18 cellular contexts compared by ENCODE assay signal in the genomic region with DNA sequence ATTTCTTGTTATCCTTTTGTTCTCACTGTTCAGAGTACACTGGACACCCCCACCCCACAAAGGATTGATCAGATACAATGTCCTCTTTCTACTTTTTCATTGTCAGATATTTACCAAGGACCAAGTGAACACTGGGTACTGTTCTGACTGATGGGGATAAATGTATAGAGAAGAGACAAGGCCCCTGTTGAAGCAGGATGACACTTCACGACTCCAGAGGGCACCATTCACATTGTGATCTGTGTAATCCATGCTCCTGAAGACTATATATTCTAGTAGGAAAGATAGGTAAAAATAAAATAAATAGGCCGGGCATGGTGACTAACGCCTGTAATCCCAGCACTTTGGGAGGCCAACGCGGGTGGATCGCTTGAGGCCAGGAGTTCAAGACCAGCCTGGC. TPM values are rescaled to one million over a fixed set of nuclear protein-coding genes. Genes with fewer than 3 reads are reported as not detected.
DNase-seq lines count a peak whose midpoint lies in the region; ATAC-seq, FAIRE-seq and TF ChIP-seq lines count a peak whose summit lies in the region.
"Had no signal": no experiment of that assay in that cellular context is flagged by ENCODE, and none has a peak within 500 bp of the region (broad histone marks: within the 10 kb centered on the region; RNA-seq: fewer than 3 reads in every experiment).

No MANE protein-coding gene starts in this region.

- H4K20me1 ChIP-seq in K562 (replicated peaks; ENCODE audit: control insufficient read depth, insufficient read depth, low read length) = no peaks in the 10 kb centered on the region

- H3K9ac ChIP-seq in K562 (ENCODE audit: insufficient read depth in 1 of 2, low read depth in 2 of 2, low read length in 2 of 2) = no peak overlapping the region

- H3K27ac ChIP-seq in K562 (ENCODE audit: extremely low read depth, low read depth, low read length) = no peak overlapping the region

- H3K36me3 ChIP-seq in K562 (ENCODE audit: control insufficient read depth, insufficient read depth, low read length) = peaks cover 74% of the 10 kb centered on the region
- no peaks in the 10 kb centered on the region for H3K36me3 ChIP-seq in mucosa of descending colon (ENCODE audit: low read depth)

- H3K9me3 ChIP-seq in K562 (replicated peaks; ENCODE audit: control insufficient read depth, insufficient read depth, low read depth, low read length) = no peaks in the 10 kb centered on the region
- H3K9me3 ChIP-seq in mucosa of descending colon = no peaks in the 10 kb centered on the region

- 0 out of 3 replicates have a peak, but pooled peaks have one; percentile 35 for ATAC-seq in K562
- peak; percentile 27 for ATAC-seq in mucosa of descending colon

- no peak overlapping the region for H3K4me2 ChIP-seq in K562 (ENCODE audit: insufficient read depth, low read length)

- H3K27me3 ChIP-seq in K562 (ENCODE audit: control insufficient read depth in 2 of 2, insufficient read depth in 2 of 2, low read length in 2 of 2) = no peaks in the 10 kb centered on the region

- in situ Hi-C loops in K562 (cut with MboI) = no loop called here

- peaks cover 28% of the 10 kb centered on the region for H3K36me3 Mint-ChIP-seq in activated CD4-positive, alpha-beta memory T cell treated with anti-CD3 and anti-CD28 coated beads for 36 hours

- CTCF ChIA-PET in K562 (lab: Yijun Ruan, JAX; ENCODE audit: low intra/inter-chr PET ratio) = interaction anchor here (1.2 kb wide), 1 partner anchor 64 kb away, joined by 7 read pairs; no protein-coding TSS in a partner anchor
- CTCF ChIA-PET in activated CD4-positive, alpha-beta memory T cell treated with anti-CD3 and anti-CD28 coated beads for 36 hours (lab: Charles Lee) = interaction anchor here (1.4 to 1.5 kb wide), 2 partner anchors 11 to 270 kb away, joined by 3 to 7 read pairs; no protein-coding TSS in a partner anchor

- WGBS in K562 (ENCODE audit: insufficient coverage, low coverage, missing lambda C conversion rate) = 89% methylated on average over 6 of the region's 6 CpGs

- no peak for TF ChIP-seq RAD21 in K562 (CRISPR knock-in tag; conservative IDR thresholded peaks at IDR 0.05 in 1 of 2, IDR thresholded peaks at IDR 0.05 in 1 of 2)

- intact Hi-C loops in K562 (cut with micrococcal nuclease) (no loop called here), mucosa of descending colon (cut with DNase I, micrococcal nuclease) (no loop called here)
- intact Hi-C loops in activated CD4-positive, alpha-beta memory T cell treated with anti-CD3 and anti-CD28 coated beads for 36 hours (cut with micrococcal nuclease) = no loop called here

- H3K9me3 Mint-ChIP-seq in activated CD4-positive, alpha-beta memory T cell treated with anti-CD3 and anti-CD28 coated beads for 36 hours = no peaks in the 10 kb centered on the region
- H3K9me3 Mint-ChIP-seq: CD4-positive, alpha-beta T cell; H9 had no signal

- TF ChIP-seq POLR2A in K562 (conservative IDR thresholded peaks at IDR 0.05) = no peak

- POLR2A ChIA-PET in K562 (lab: Yijun Ruan, JAX) = interaction anchor here (0.5 to 1.3 kb wide), 2 partner anchors 13 to 1602 kb away, joined by 3 read pairs; no protein-coding TSS in a partner anchor
- POLR2A ChIA-PET in activated CD4-positive, alpha-beta memory T cell treated with anti-CD3 and anti-CD28 coated beads for 36 hours (lab: Charles Lee) = no interaction called here

- no peak overlapping the region for H3K4me3 ChIP-seq in LNCaP clone FGC (ENCODE audit: low read depth, low read length)
- no peak overlapping the region for H3K4me3 ChIP-seq in K562
- no peak overlapping the region for H3K4me3 ChIP-seq in mucosa of descending colon

- H3K27ac Mint-ChIP-seq in activated CD4-positive, alpha-beta memory T cell treated with anti-CD3 and anti-CD28 coated beads for 36 hours = no peak overlapping the region
- H3K27ac Mint-ChIP-seq: B cell; CD4-positive, alpha-beta T cell; H9 had no signal

- TF ChIP-seq CTCF in D721Med (IDR thresholded peaks at IDR 0.05; ENCODE audit: insufficient read depth, missing control alignments) = peak; percentile 8
- TF ChIP-seq CTCF in LNCaP clone FGC (IDR thresholded peaks at IDR 0.05; ENCODE audit: control insufficient read depth, extremely low read depth, insufficient read depth) = peak; percentile 10; the same call in 1 of the 2 replicates
- TF ChIP-seq CTCF in K562 (IDR thresholded peaks at IDR 0.05 in 2 of 3, conservative IDR thresholded peaks at IDR 0.05 in 1 of 3; ENCODE audit: insufficient read depth in 2 of 3, low read depth in 1 of 3, low read length in 3 of 3) = peak in 1 of 3 experiments; percentile 11; a peak in 1 of 6 replicates
- no peak for TF ChIP-seq CTCF in mucosa of descending colon (IDR thresholded peaks at IDR 0.05)

- no peaks in the 10 kb centered on the region for H3K9me1 ChIP-seq in K562 (ENCODE audit: control insufficient read depth, insufficient read depth, low read length)

- no peaks in the 10 kb centered on the region for H3K79me2 ChIP-seq in K562 (ENCODE audit: control insufficient read depth, insufficient read depth, low read length)

- no peak for TF ChIP-seq EP300 in K562 (IDR thresholded peaks at IDR 0.05; ENCODE audit: low read length)

- H3K4me3 Mint-ChIP-seq in activated CD4-positive, alpha-beta memory T cell treated with anti-CD3 and anti-CD28 coated beads for 36 hours = no peak overlapping the region
- H3K4me3 Mint-ChIP-seq: B cell; CD4-positive, alpha-beta T cell; H9 had no signal

- H3K4me1 ChIP-seq in K562 (replicated peaks in 1 of 2; ENCODE audit: control insufficient read depth in 2 of 2, insufficient read depth in 2 of 2, low read length in 2 of 2) (no peaks in the 10 kb centered on the region), mucosa of descending colon (ENCODE audit: low read depth) (peaks cover 11% of the 10 kb centered on the region)

- no peaks in the 10 kb centered on the region for H3K27me3 Mint-ChIP-seq in activated CD4-positive, alpha-beta memory T cell treated with anti-CD3 and anti-CD28 coated beads for 36 hours
- H3K27me3 Mint-ChIP-seq: B cell; CD4-positive, alpha-beta T cell had no signal

- FAIRE-seq in D721Med (lab: Jason Lieb, UNC) (no peak), K562 (lab: Jason Lieb, UNC) (no peak)
- FAIRE-seq: HTR-8/SVneo, RCC 7860 had no signal

- no peak overlapping the region for H2AFZ ChIP-seq in K562 (ENCODE audit: low read depth, low read length)

- H3K4me1 Mint-ChIP-seq in activated CD4-positive, alpha-beta memory T cell treated with anti-CD3 and anti-CD28 coated beads for 36 hours (ENCODE audit: low read depth) = no peaks in the 10 kb centered on the region
- H3K4me1 Mint-ChIP-seq: B cell, H9 had no signal

- no peak for DNase-seq in D721Med (ENCODE audit: insufficient read length, low spot score)
- no peak for DNase-seq in LNCaP clone FGC (ENCODE audit: low read depth)
- DNase-seq in K562 (ENCODE audit: extremely low read depth in 1 of 4, low spot score in 3 of 4) = no peak
- DNase-seq in mucosa of descending colon = no peak
- DNase-seq in activated CD4-positive, alpha-beta memory T cell treated with anti-CD3 and anti-CD28 coated beads for 36 hours = no peak
- DNase-seq in anterior cingulate cortex (lab: John Stamatoyannopoulos, UW) = no peak
- DNase-seq in activated effector memory CD4-positive, alpha-beta T cell treated with Interleukin-2 at 50 U/mL for 16 hours = no peak
- DNase-seq: CD4-positive, alpha-beta T cell; DMS79 treated with DMSO at 0.1 percent for 48 hours; H9; MV-4-11; NCI-H1930; NCI-H510A; NCI-H774; SHP77 had no signal

- no TSS peak for BruUV-seq in K562 (replicated peaks; lab: Mats Ljungman, UMichigan)

RNA-seq across cellular contexts. Expression of a gene that starts 7.2 kb away (rescaled TPM):
- 11.2 and 13.2 TPM in 2 replicates for total RNA-seq in K562 (2011; cell fraction: chromatin; rRNA removed; ENCODE audit: low replicate concordance)
- 5.3 and 6.4 TPM in 2 replicates for total RNA-seq in K562 (2011; cell fraction: nucleolus; rRNA removed)
- total RNA-seq in K562 (2011; cell fraction: nucleoplasm; rRNA removed) = 6.7 and 10.9 TPM in 2 replicates
- 2.1 and 3.8 TPM in 2 replicates for total RNA-seq in K562 (2014; rRNA removed)
- total RNA-seq in K562 (2014; rRNA removed; fragmentation: Illumina TruSeq; extraction: Trizol) = 2.0 and 2.4 TPM in 2 replicates
- 1.8 and 1.9 TPM in 2 replicates for total RNA-seq in K562 (2015; rRNA removed; fragmentation: Illumina TruSeq; extraction: Trizol)
- total RNA-seq in K562 (2021) = 1.5 and 1.6 TPM in 2 replicates
- 3.5 and 5.5 TPM in 2 replicates for polyA plus RNA-seq in K562 (2011; rRNA removed)
- 0.46 and 2.0 TPM in 2 replicates for polyA plus RNA-seq in K562 (2011; cell fraction: cytosol; rRNA removed)
- polyA plus RNA-seq in K562 (2011; cell fraction: nucleus; rRNA removed) = 21.0 and 26.9 TPM in 2 replicates
- 1.2 and 4.0 TPM in 2 replicates for polyA plus RNA-seq in K562 (2012)
- 1.0 and 1.8 TPM in 2 replicates for polyA plus RNA-seq in K562 (2014; fragmentation: Illumina TruSeq; extraction: Trizol)
- 1 to 10 TPM; 1.9 to 2.0 TPM for polyA plus RNA-seq in K562 (2014; fragmentation: Nextera tagmentation; extraction: Ambion mirVana)
- 3.0 and 3.7 TPM in 2 replicates for polyA plus RNA-seq in K562 (2014; rRNA removed)
- 3.3 and 4.4 TPM in 2 replicates for polyA minus RNA-seq in K562 (2011; rRNA and poly(A)+ RNA removed)
- 2.1 TPM in 1 of 2 replicates, not detected in the other for polyA minus RNA-seq in K562 (2011; cell fraction: cytosol; rRNA and poly(A)+ RNA removed)
- polyA minus RNA-seq in K562 (2011; cell fraction: nucleus; rRNA and poly(A)+ RNA removed) = 6.7 and 11.4 TPM in 2 replicates
- 1 to 10 TPM; 3.2 to 3.9 (median 3.8) TPM for total RNA-seq in mucosa of descending colon
- 1 to 10 TPM; 2.5 to 2.7 TPM for total RNA-seq in activated CD4-positive, alpha-beta memory T cell treated with anti-CD3 and anti-CD28 coated beads for 36 hours

RNA-seq across cellular contexts. Expression of a gene that starts 15.8 kb away (rescaled TPM):
- 37.8 and 39.7 TPM in 2 replicates for total RNA-seq in K562 (2011; cell fraction: chromatin; rRNA removed; ENCODE audit: low replicate concordance)
- 15.2 and 19.1 TPM in 2 replicates for total RNA-seq in K562 (2011; cell fraction: nucleolus; rRNA removed)
- 20.8 and 22.1 TPM in 2 replicates for total RNA-seq in K562 (2011; cell fraction: nucleoplasm; rRNA removed)
- total RNA-seq in K562 (2014; rRNA removed) = 17.7 and 22.7 TPM in 2 replicates
- 26.2 and 26.8 TPM in 2 replicates for total RNA-seq in K562 (2014; rRNA removed; fragmentation: Illumina TruSeq; extraction: Trizol)
- 21.1 and 21.2 TPM in 2 replicates for total RNA-seq in K562 (2015; rRNA removed; fragmentation: Illumina TruSeq; extraction: Trizol)
- 18.4 and 20.9 TPM in 2 replicates for total RNA-seq in K562 (2021)
- polyA plus RNA-seq in K562 (2011; rRNA removed) = 26.0 and 31.1 TPM in 2 replicates
- 22.3 and 24.5 TPM in 2 replicates for polyA plus RNA-seq in K562 (2011; cell fraction: cytosol; rRNA removed)
- 25.8 and 29.2 TPM in 2 replicates for polyA plus RNA-seq in K562 (2011; cell fraction: nucleus; rRNA removed)
- polyA plus RNA-seq in K562 (2012) = 12.0 and 15.4 TPM in 2 replicates
- polyA plus RNA-seq in K562 (2014; fragmentation: Illumina TruSeq; extraction: Trizol) = 18.4 and 22.2 TPM in 2 replicates
- polyA plus RNA-seq in K562 (2014; fragmentation: Nextera tagmentation; extraction: Ambion mirVana) = 10 to 100 TPM; 18.9 to 21.4 TPM
- 16.2 and 17.9 TPM in 2 replicates for polyA plus RNA-seq in K562 (2014; rRNA removed)
- 37.0 and 46.7 TPM in 2 replicates for polyA minus RNA-seq in K562 (2011; rRNA and poly(A)+ RNA removed)
- polyA minus RNA-seq in K562 (2011; cell fraction: cytosol; rRNA and poly(A)+ RNA removed) = 10.2 and 16.4 TPM in 2 replicates
- polyA minus RNA-seq in K562 (2011; cell fraction: nucleus; rRNA and poly(A)+ RNA removed) = 14.7 and 22.3 TPM in 2 replicates
- 10 to 100 TPM; 11.0 to 13.4 (median 12.6) TPM for total RNA-seq in mucosa of descending colon
- 10 to 100 TPM; 10.6 to 12.1 TPM for total RNA-seq in activated CD4-positive, alpha-beta memory T cell treated with anti-CD3 and anti-CD28 coated beads for 36 hours

RNA-seq across cellular contexts. Expression of a gene that starts 19.1 kb away (rescaled TPM):
- total RNA-seq in K562 (2011; cell fraction: chromatin; rRNA removed; ENCODE audit: low replicate concordance) = 67.7 and 181 TPM in 2 replicates
- total RNA-seq in K562 (2011; cell fraction: nucleolus; rRNA removed) = 41.2 and 54.1 TPM in 2 replicates
- 96.7 and 127 TPM in 2 replicates for total RNA-seq in K562 (2011; cell fraction: nucleoplasm; rRNA removed)
- 68.1 and 71.4 TPM in 2 replicates for total RNA-seq in K562 (2014; rRNA removed)
- 63.8 and 65.7 TPM in 2 replicates for total RNA-seq in K562 (2014; rRNA removed; fragmentation: Illumina TruSeq; extraction: Trizol)
- 67.1 and 67.7 TPM in 2 replicates for total RNA-seq in K562 (2015; rRNA removed; fragmentation: Illumina TruSeq; extraction: Trizol)
- total RNA-seq in K562 (2021) = 44.4 and 49.3 TPM in 2 replicates
- polyA plus RNA-seq in K562 (2011; rRNA removed) = 29.9 and 40.1 TPM in 2 replicates
- 9.7 and 18.6 TPM in 2 replicates for polyA plus RNA-seq in K562 (2011; cell fraction: cytosol; rRNA removed)
- polyA plus RNA-seq in K562 (2011; cell fraction: nucleus; rRNA removed) = 30.8 and 40.9 TPM in 2 replicates
- 62.1 and 74.3 TPM in 2 replicates for polyA plus RNA-seq in K562 (2012)
- polyA plus RNA-seq in K562 (2014; fragmentation: Illumina TruSeq; extraction: Trizol) = 48.7 and 63.9 TPM in 2 replicates
- 10 to 100 TPM; 14.8 to 16.7 TPM for polyA plus RNA-seq in K562 (2014; fragmentation: Nextera tagmentation; extraction: Ambion mirVana)
- 74.7 and 77.0 TPM in 2 replicates for polyA plus RNA-seq in K562 (2014; rRNA removed)
- polyA minus RNA-seq in K562 (2011; rRNA and poly(A)+ RNA removed) = 31.1 and 34.9 TPM in 2 replicates
- 15.9 and 17.4 TPM in 2 replicates for polyA minus RNA-seq in K562 (2011; cell fraction: cytosol; rRNA and poly(A)+ RNA removed)
- 25.2 and 45.9 TPM in 2 replicates for polyA minus RNA-seq in K562 (2011; cell fraction: nucleus; rRNA and poly(A)+ RNA removed)
- 10 to 100 TPM; 32.2 to 45.7 (median 34.0) TPM for total RNA-seq in mucosa of descending colon
- total RNA-seq in activated CD4-positive, alpha-beta memory T cell treated with anti-CD3 and anti-CD28 coated beads for 36 hours = 10 to 100 TPM; 36.9 to 39.5 TPM
